Comparison of ENCODE assay signal across 14 cellular contexts in the genomic region with DNA sequence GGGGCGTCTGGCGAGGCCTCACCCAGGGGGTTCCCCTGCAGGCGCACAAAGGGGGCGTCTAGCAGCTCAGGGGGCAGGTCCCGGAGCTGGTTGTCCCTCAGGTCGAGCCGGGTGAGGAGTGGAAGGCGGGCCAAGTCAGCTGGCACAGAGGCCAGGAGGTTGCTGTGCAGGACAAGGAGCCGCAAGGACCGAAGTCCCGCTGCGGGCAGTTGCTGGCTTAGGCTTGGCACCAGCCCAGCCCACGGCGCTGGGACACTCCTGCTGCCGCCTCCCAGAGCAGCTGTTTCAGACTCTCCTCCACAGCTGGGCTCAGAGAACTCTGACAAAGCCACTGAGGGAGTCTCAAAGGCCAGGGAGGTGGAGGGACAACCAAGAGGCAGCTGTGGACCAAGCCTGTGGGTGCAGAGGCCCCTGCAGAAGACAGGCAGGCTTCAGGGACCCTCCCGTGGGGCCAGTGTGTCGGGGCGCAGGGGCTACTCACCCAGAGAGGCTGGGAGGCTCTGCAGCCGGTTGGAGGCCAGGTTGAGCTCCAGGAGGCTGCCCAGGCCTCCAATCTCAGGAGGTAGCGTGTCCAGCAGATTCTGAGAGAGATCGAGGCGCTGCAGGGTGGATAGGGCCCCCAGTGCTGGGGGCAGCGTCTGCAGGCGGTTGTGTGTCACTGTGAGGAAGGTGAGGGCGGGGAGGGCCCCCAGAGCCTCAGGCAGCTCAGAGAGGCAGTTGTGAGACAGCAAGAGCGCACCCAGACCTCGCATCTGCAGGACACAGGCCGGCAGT. TPM values are rescaled to one million over a fixed set of nuclear protein-coding genes. Genes with fewer than 3 reads are reported as not detected.
DNase-seq lines count a peak whose midpoint lies in the region; ATAC-seq and TF ChIP-seq lines count a peak whose summit lies in the region.
"Had no signal": no experiment of that assay in that cellular context is flagged by ENCODE, and none has a peak within 500 bp of the region (broad histone marks: within the 10 kb centered on the region; RNA-seq: fewer than 3 reads in every experiment).

No MANE protein-coding gene starts in this region.

- H4K20me1 ChIP-seq in neural progenitor cell (ENCODE audit: low read depth), result peaks cover 21% of the 10 kb centered on the region

- peaks cover 7% of the 10 kb centered on the region for H3K4me1 ChIP-seq in neural progenitor cell

- no peak for ATAC-seq in activated T-cell treated with anti-CD3 and anti-CD28 coated beads, Interleukin-2, amount 50 U/mL, for 72 hours (replicated peaks in 1 of 2)

- H3K36me3 Mint-ChIP-seq in activated T-cell treated with anti-CD3 and anti-CD28 coated beads, Interleukin-2, amount 50 U/mL, for 72 hours (ENCODE audit: insufficient read depth in 2 of 2), result peaks cover 0 to 2% of the 10 kb centered on the region in 2 donors
- no peaks in the 10 kb centered on the region for H3K36me3 Mint-ChIP-seq in neural progenitor cell
- H3K36me3 Mint-ChIP-seq: activated naive CD8-positive, alpha-beta T cell had no signal

- H3K36me3 ChIP-seq in neural progenitor cell, result no peaks in the 10 kb centered on the region

- H3K9ac ChIP-seq in neural progenitor cell, result no peak overlapping the region

- in situ Hi-C loops in KBM-7 (cut with MboI; ENCODE audit: low pct_unique_long_range_greater_than_20kb, low sequenced_read_pairs), result no loop called here

- TF ChIP-seq CTCF in WI38 (IDR thresholded peaks at IDR 0.05; ENCODE audit: low read depth, low read length), result no peak
- TF ChIP-seq CTCF in neural progenitor cell (IDR thresholded peaks at IDR 0.05), result no peak

- H3K4me1 Mint-ChIP-seq in activated T-cell treated with anti-CD3 and anti-CD28 coated beads, Interleukin-2, amount 50 U/mL, for 72 hours (ENCODE audit: low read depth), result peaks cover 6% of the 10 kb centered on the region
- H3K4me1 Mint-ChIP-seq in neural progenitor cell, result peaks cover 8% of the 10 kb centered on the region

- no peaks in the 10 kb centered on the region for H3K27me3 ChIP-seq in neural progenitor cell
- H3K27me3 ChIP-seq: esophagus squamous epithelium had no signal

- peak overlapping the region; percentile 53 to 85 for H3K4me3 Mint-ChIP-seq in activated T-cell treated with anti-CD3 and anti-CD28 coated beads, Interleukin-2, amount 50 U/mL, for 72 hours
- H3K4me3 Mint-ChIP-seq in neural progenitor cell, result peak overlapping the region; percentile 67

- no peaks in the 10 kb centered on the region for H3K27me3 Mint-ChIP-seq in activated T-cell treated with anti-CD3 and anti-CD28 coated beads, Interleukin-2, amount 50 U/mL, for 72 hours (ENCODE audit: low read depth)
- peaks cover 2% of the 10 kb centered on the region for H3K27me3 Mint-ChIP-seq in neural progenitor cell (ENCODE audit: insufficient read depth, low read depth)
- H3K27me3 Mint-ChIP-seq: activated naive CD8-positive, alpha-beta T cell had no signal

- H2AFZ ChIP-seq in neural progenitor cell (replicated peaks), result no peak overlapping the region

- H3K9me3 Mint-ChIP-seq in activated T-cell treated with anti-CD3 and anti-CD28 coated beads, Interleukin-2, amount 50 U/mL, for 72 hours, result no peaks in the 10 kb centered on the region
- no peaks in the 10 kb centered on the region for H3K9me3 Mint-ChIP-seq in neural progenitor cell
- H3K9me3 Mint-ChIP-seq: HFFc6 had no signal

- H3K79me2 ChIP-seq in neural progenitor cell (ENCODE audit: low read depth), result peaks cover 9% of the 10 kb centered on the region

- no peak overlapping the region for H3K27ac ChIP-seq in neural progenitor cell
- H3K27ac ChIP-seq: esophagus squamous epithelium had no signal

- H3K9me3 ChIP-seq in neural progenitor cell (ENCODE audit: low read depth), result no peaks in the 10 kb centered on the region
- H3K9me3 ChIP-seq: esophagus squamous epithelium had no signal

- no peak overlapping the region for H3K27ac Mint-ChIP-seq in activated T-cell treated with anti-CD3 and anti-CD28 coated beads, Interleukin-2, amount 50 U/mL, for 72 hours
- no peak overlapping the region for H3K27ac Mint-ChIP-seq in neural progenitor cell
- H3K27ac Mint-ChIP-seq: activated naive CD8-positive, alpha-beta T cell; HFFc6 had no signal

- peaks cover 29% of the 10 kb centered on the region for H3F3A ChIP-seq in neural progenitor cell (ENCODE audit: low read depth)

- DNase-seq in activated T-cell treated with anti-CD3 and anti-CD28 coated beads, Interleukin-2, amount 50 U/mL, for 72 hours, result no peak
- DNase-seq in activated T-cell treated with anti-CD3 and anti-CD28 coated beads, Interleukin-2, amount 50 U/mL, for 48 hours, result no peak
- no peak for DNase-seq in neural progenitor cell (ENCODE audit: low spot score)
- no peak for DNase-seq in NCI-H526 (lab: John Stamatoyannopoulos, UW)
- no peak for DNase-seq in KBM-7
- DNase-seq: activated CD4-positive, CD25-positive, alpha-beta regulatory T cell treated with anti-CD3 and anti-CD28 coated beads, Interleukin-2, amount 50 U/mL, for 72 hours; esophagus squamous epithelium; HFFc6; mesendoderm; NCI-H187 treated with DMSO at 0.1 percent for 48 hours; posterior cingulate gyrus; stimulated activated CD4-positive, alpha-beta T cell treated with anti-CD3 and anti-CD28 coated beads, Interleukin-15, amount 100 ng/mL, for 24 hours had no signal

- H3K4me3 ChIP-seq in WI38 (ENCODE audit: low read depth, low read length) (peak overlapping the region; percentile 68; the same call in 1 of the 2 replicates), neural progenitor cell (no peak overlapping the region)
- H3K4me3 ChIP-seq: esophagus squamous epithelium had no signal

- H3K4me2 ChIP-seq in neural progenitor cell, result no peak overlapping the region

RNA-seq across cellular contexts. Expression of a gene that starts 2.2 kb away (rescaled TPM):
- 10 to 100 TPM; 25.2 to 34.2 TPM for total RNA-seq in activated T-cell treated with anti-CD3 and anti-CD28 coated beads, Interleukin-2, amount 50 U/mL, for 72 hours
- 4.8 and 34.6 TPM in 2 replicates for total RNA-seq in neural progenitor cell (ENCODE audit: low replicate concordance)

RNA-seq across cellular contexts. Expression of a gene that starts 4.8 kb away (rescaled TPM):
- total RNA-seq in activated T-cell treated with anti-CD3 and anti-CD28 coated beads, Interleukin-2, amount 50 U/mL, for 72 hours, result 10 to 100 TPM; 30.8 to 40.2 TPM
- total RNA-seq in neural progenitor cell (ENCODE audit: low replicate concordance), result 11.0 and 38.4 TPM in 2 replicates

RNA-seq across cellular contexts. Expression of a gene that starts 6.9 kb away (rescaled TPM):
- 1,000 to 10,000 TPM; 3,054 to 3,114 TPM for total RNA-seq in activated T-cell treated with anti-CD3 and anti-CD28 coated beads, Interleukin-2, amount 50 U/mL, for 72 hours
- total RNA-seq in neural progenitor cell (ENCODE audit: low replicate concordance), result 418 and 629 TPM in 2 replicates

RNA-seq across cellular contexts. Expression of a gene that starts 13.0 kb away (rescaled TPM):
- 1 to 10 TPM; 1.4 to 1.6 TPM for total RNA-seq in activated T-cell treated with anti-CD3 and anti-CD28 coated beads, Interleukin-2, amount 50 U/mL, for 72 hours
- 0.94 and 1.9 TPM in 2 replicates for total RNA-seq in neural progenitor cell (ENCODE audit: low replicate concordance)

RNA-seq across cellular contexts. Expression of a gene that starts 15.8 kb away (rescaled TPM):
- 10 to 100 TPM; 64.5 to 77.1 TPM for total RNA-seq in activated T-cell treated with anti-CD3 and anti-CD28 coated beads, Interleukin-2, amount 50 U/mL, for 72 hours
- total RNA-seq in neural progenitor cell (ENCODE audit: low replicate concordance), result 2.6 and 20.9 TPM in 2 replicates
